ENCODE assay signal across 1 cellular context in the genomic region with DNA sequence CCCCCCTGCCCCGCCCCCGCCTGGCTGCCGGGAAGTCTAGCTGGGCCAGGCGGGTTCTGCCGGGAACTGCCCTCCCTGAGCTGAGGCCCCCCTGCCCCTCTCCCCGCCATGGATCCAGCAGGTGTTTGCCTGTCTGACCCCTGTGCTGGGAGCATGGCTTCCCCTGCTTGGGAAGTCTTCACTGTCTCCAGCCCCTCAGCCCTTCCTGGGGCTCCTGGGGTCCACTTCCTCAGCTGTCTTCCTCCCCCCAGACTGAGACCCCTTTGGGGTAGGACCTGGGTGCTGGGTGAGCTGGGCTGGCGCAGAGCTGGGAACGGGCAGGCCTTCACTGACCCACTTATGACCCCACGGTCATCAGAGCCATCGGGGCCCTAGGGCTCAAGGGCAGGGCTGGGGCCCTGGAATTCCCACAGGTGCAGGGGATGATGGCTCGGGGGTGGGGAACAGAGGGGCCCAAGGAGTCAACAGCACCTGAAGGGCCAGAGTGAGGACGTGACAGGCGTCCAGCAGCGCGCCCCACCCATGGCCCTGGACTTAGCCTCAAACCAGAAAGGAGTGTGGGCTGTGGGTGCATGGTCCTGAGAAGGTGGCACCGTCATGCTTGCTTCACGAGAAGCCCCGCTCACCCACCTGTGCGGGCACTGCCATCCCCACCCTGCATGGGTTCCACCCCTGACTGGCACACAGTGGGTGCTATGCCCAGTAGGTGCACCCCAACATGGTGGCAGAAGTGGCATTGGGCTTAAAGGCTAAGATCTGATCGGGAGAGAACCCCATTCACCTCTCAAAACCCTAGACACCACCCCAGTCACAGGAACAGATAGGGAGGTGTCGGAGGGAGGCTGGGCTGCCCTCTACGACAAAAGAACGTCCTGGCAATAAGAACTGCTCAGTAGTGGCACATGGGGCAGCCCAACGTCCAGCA.
TF ChIP-seq lines count a peak whose summit lies in the region.

No MANE protein-coding gene starts in this region.

TF ChIP-seq in HepG2, 621 proteins besides CTCF, POLR2A, EP300 and RAD21 (continued from another document and continues in another):
- TF ChIP-seq ZGPAT (CRISPR knock-in tag; IDR thresholded peaks at IDR 0.05) (peak; percentile 85; the same call in 1 of the 2 replicates), SKI (IDR thresholded peaks at IDR 0.05; ENCODE audit: partially characterized antibody) (peak; percentile 21), HDAC1 (CRISPR knock-in tag; IDR thresholded peaks at IDR 0.05) (peak; percentile 33; the same call in 1 of the 2 replicates), FOXJ3 (CRISPR knock-in tag; IDR thresholded peaks at IDR 0.05; ENCODE audit: borderline replicate concordance) (no peak), ARID2 (CRISPR knock-in tag; IDR thresholded peaks at IDR 0.05; ENCODE audit: borderline replicate concordance) (no peak), SRSF4 (IDR thresholded peaks at IDR 0.05; ENCODE audit: low read depth, low read length, poor library complexity, severe bottlenecking) (no peak), NR0B2 (CRISPR knock-in tag; IDR thresholded peaks at IDR 0.05) (no peak), SP2 (CRISPR knock-in tag; IDR thresholded peaks at IDR 0.05) (no peak), ZNF839 (CRISPR knock-in tag; IDR thresholded peaks at IDR 0.05; ENCODE audit: borderline replicate concordance) (0 out of 2 replicates have a peak, but pooled peaks have one; percentile 42), ZSCAN29 (CRISPR knock-in tag; conservative IDR thresholded peaks at IDR 0.05) (no peak), ZNF75D (CRISPR knock-in tag; IDR thresholded peaks at IDR 0.05; ENCODE audit: borderline replicate concordance) (no peak), CBX2 (IDR thresholded peaks at IDR 0.05; ENCODE audit: low read depth, low read length) (no peak), CBX2 (CRISPR knock-in tag; IDR thresholded peaks at IDR 0.05; ENCODE audit: low read depth) (no peak), CREM (IDR thresholded peaks at IDR 0.05) (peak; percentile 48), CREM (CRISPR knock-in tag; IDR thresholded peaks at IDR 0.05) (no peak), ZNF136 (CRISPR knock-in tag; IDR thresholded peaks at IDR 0.05; ENCODE audit: low read depth) (no peak), HDAC2 (CRISPR knock-in tag; IDR thresholded peaks at IDR 0.05) (no peak), NR3C1 (CRISPR knock-in tag; IDR thresholded peaks at IDR 0.05) (no peak), ZHX1 (CRISPR knock-in tag; IDR thresholded peaks at IDR 0.05; ENCODE audit: low read depth) (no peak), RAD51 (IDR thresholded peaks at IDR 0.05; ENCODE audit: borderline replicate concordance) (no peak), ZKSCAN8 (CRISPR knock-in tag; IDR thresholded peaks at IDR 0.05; ENCODE audit: borderline replicate concordance) (no peak), TEAD3 (CRISPR knock-in tag; optimal IDR thresholded peaks at IDR 0.05; ENCODE audit: borderline replicate concordance) (peak; percentile 51), SMAD1 (CRISPR knock-in tag; IDR thresholded peaks at IDR 0.05; ENCODE audit: borderline replicate concordance, low read depth) (no peak), MAFF (IDR thresholded peaks at IDR 0.05; ENCODE audit: low read depth, low read length) (no peak), ZNF335 (CRISPR knock-in tag; IDR thresholded peaks at IDR 0.05) (no peak), GABPB1 (CRISPR knock-in tag; IDR thresholded peaks at IDR 0.05) (peak; percentile 59), HNRNPLL (IDR thresholded peaks at IDR 0.05; ENCODE audit: low read depth, low read length, poor library complexity, severe bottlenecking) (peak; percentile 33), KMT2A (CRISPR knock-in tag; IDR thresholded peaks at IDR 0.05) (no peak), SNAI1 (CRISPR knock-in tag; IDR thresholded peaks at IDR 0.05; ENCODE audit: borderline replicate concordance) (peak; percentile 70; the same call in 1 of the 2 replicates), BCL6 (CRISPR knock-in tag; IDR thresholded peaks at IDR 0.05) (peak; percentile 53), ZNF652 (CRISPR knock-in tag; IDR thresholded peaks at IDR 0.05; ENCODE audit: borderline replicate concordance, low read depth) (no peak), RFX5 (IDR thresholded peaks at IDR 0.05; ENCODE audit: low read depth, low read length) (no peak), CEBPG (CRISPR knock-in tag; IDR thresholded peaks at IDR 0.05) (no peak), TAF1 (CRISPR knock-in tag; IDR thresholded peaks at IDR 0.05) (no peak), YEATS2 (CRISPR knock-in tag; IDR thresholded peaks at IDR 0.05; ENCODE audit: borderline replicate concordance) (peak; percentile 18; the same call in 1 of the 2 replicates), ZNF367 (CRISPR knock-in tag; IDR thresholded peaks at IDR 0.05; ENCODE audit: borderline replicate concordance) (no peak), ARNT2 (CRISPR knock-in tag; IDR thresholded peaks at IDR 0.05; ENCODE audit: low read depth) (0 out of 2 replicates have a peak, but pooled peaks have one; percentile 47), ZNF639 (CRISPR knock-in tag; conservative IDR thresholded peaks at IDR 0.05) (no peak), RBM39 (IDR thresholded peaks at IDR 0.05; ENCODE audit: low read depth, low read length, poor library complexity, severe bottlenecking) (peak; percentile 70), ELF1 (CRISPR knock-in tag; IDR thresholded peaks at IDR 0.05) (no peak), NRL (CRISPR knock-in tag; IDR thresholded peaks at IDR 0.05; ENCODE audit: borderline replicate concordance) (peak; percentile 72), GATAD1 (CRISPR knock-in tag; IDR thresholded peaks at IDR 0.05) (peak; percentile 43; the same call in 1 of the 2 replicates), ZFYVE20 (CRISPR knock-in tag; IDR thresholded peaks at IDR 0.05; ENCODE audit: borderline replicate concordance, low read depth) (no peak), ZBTB1 (CRISPR knock-in tag; IDR thresholded peaks at IDR 0.05; ENCODE audit: borderline replicate concordance) (no peak), TCF7L2 (IDR thresholded peaks at IDR 0.05; ENCODE audit: low read depth, low read length) (no peak), SOX5 (CRISPR knock-in tag; IDR thresholded peaks at IDR 0.05; ENCODE audit: borderline replicate concordance) (0 out of 2 replicates have a peak, but pooled peaks have one; percentile 38), CBX1 (IDR thresholded peaks at IDR 0.05; ENCODE audit: low read depth) (peak; percentile 56), BRCA1 (CRISPR knock-in tag; IDR thresholded peaks at IDR 0.05) (no peak), ZBTB7B (CRISPR knock-in tag; IDR thresholded peaks at IDR 0.05) (no peak)
- TF ChIP-seq, protein P1, sequence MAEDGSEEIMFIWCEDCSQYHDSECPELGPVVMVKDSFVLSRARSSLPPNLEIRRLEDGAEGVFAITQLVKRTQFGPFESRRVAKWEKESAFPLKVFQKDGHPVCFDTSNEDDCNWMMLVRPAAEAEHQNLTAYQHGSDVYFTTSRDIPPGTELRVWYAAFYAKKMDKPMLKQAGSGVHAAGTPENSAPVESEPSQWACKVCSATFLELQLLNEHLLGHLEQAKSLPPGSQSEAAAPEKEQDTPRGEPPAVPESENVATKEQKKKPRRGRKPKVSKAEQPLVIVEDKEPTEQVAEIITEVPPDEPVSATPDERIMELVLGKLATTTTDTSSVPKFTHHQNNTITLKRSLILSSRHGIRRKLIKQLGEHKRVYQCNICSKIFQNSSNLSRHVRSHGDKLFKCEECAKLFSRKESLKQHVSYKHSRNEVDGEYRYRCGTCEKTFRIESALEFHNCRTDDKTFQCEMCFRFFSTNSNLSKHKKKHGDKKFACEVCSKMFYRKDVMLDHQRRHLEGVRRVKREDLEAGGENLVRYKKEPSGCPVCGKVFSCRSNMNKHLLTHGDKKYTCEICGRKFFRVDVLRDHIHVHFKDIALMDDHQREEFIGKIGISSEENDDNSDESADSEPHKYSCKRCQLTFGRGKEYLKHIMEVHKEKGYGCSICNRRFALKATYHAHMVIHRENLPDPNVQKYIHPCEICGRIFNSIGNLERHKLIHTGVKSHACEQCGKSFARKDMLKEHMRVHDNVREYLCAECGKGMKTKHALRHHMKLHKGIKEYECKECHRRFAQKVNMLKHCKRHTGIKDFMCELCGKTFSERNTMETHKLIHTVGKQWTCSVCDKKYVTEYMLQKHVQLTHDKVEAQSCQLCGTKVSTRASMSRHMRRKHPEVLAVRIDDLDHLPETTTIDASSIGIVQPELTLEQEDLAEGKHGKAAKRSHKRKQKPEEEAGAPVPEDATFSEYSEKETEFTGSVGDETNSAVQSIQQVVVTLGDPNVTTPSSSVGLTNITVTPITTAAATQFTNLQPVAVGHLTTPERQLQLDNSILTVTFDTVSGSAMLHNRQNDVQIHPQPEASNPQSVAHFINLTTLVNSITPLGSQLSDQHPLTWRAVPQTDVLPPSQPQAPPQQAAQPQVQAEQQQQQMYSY (CRISPR knock-in tag; IDR thresholded peaks at IDR 0.05), result no peak
- TF ChIP-seq, protein P2, sequence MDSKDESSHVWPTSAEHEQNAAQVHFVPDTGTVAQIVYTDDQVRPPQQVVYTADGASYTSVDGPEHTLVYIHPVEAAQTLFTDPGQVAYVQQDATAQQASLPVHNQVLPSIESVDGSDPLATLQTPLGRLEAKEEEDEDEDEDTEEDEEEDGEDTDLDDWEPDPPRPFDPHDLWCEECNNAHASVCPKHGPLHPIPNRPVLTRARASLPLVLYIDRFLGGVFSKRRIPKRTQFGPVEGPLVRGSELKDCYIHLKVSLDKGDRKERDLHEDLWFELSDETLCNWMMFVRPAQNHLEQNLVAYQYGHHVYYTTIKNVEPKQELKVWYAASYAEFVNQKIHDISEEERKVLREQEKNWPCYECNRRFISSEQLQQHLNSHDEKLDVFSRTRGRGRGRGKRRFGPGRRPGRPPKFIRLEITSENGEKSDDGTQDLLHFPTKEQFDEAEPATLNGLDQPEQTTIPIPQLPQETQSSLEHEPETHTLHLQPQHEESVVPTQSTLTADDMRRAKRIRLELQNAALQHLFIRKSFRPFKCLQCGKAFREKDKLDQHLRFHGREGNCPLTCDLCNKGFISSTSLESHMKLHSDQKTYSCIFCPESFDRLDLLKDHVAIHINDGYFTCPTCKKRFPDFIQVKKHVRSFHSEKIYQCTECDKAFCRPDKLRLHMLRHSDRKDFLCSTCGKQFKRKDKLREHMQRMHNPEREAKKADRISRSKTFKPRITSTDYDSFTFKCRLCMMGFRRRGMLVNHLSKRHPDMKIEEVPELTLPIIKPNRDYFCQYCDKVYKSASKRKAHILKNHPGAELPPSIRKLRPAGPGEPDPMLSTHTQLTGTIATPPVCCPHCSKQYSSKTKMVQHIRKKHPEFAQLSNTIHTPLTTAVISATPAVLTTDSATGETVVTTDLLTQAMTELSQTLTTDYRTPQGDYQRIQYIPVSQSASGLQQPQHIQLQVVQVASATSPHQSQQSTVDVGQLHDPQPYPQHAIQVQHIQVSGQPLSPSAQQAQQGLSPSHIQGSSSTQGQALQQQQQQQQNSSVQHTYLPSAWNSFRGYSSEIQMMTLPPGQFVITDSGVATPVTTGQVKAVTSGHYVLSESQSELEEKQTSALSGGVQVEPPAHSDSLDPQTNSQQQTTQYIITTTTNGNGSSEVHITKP (CRISPR knock-in tag; IDR thresholded peaks at IDR 0.05; ENCODE audit: low read depth), result no peak
